13 cellular contexts compared by ENCODE assay signal in genomic region chr2:105754999-105755398, GRCh38. TPM values are rescaled to one million over a fixed set of nuclear protein-coding genes. Genes with fewer than 3 reads are reported as not detected.
DNase-seq lines count a peak whose midpoint lies in the region; ATAC-seq and TF ChIP-seq lines count a peak whose summit lies in the region.
"Had no signal": no experiment of that assay in that cellular context is flagged by ENCODE, and none has a peak within 500 bp of the region (broad histone marks: within the 10 kb centered on the region; RNA-seq: fewer than 3 reads in every experiment).

No MANE protein-coding gene starts in this region.

- H3K36me3 ChIP-seq in CD8-positive, alpha-beta T cell (ENCODE audit: insufficient read depth, low read length), result peaks cover 8% of the 10 kb centered on the region

- peak overlapping the region; percentile 92 for H3K27ac Mint-ChIP-seq in CD8-positive, alpha-beta T cell
- H3K27ac Mint-ChIP-seq in T-cell, result peak overlapping the region; percentile 91 to 95
- H3K27ac Mint-ChIP-seq in immature natural killer cell, result peak overlapping the region; percentile 10 to 83 (median 52)

- peak overlapping the region; percentile 70 for H3K27ac ChIP-seq in CD8-positive, alpha-beta T cell (ENCODE audit: low read depth, low read length)
- H3K27ac ChIP-seq: KMS-11 had no signal

- H3K9me3 Mint-ChIP-seq in CD8-positive, alpha-beta T cell, result no peaks in the 10 kb centered on the region
- H3K9me3 Mint-ChIP-seq in T-cell (no peaks in the 10 kb centered on the region), immature natural killer cell (no peaks in the 10 kb centered on the region)

- POLR2A ChIA-PET in CD8-positive, alpha-beta T cell (lab: Charles Lee), result interaction anchor here (0.7 to 2.7 kb wide), 9 partner anchors 9 to 339 kb away, joined by 3 to 18 read pairs (median 5); no protein-coding TSS in a partner anchor
- POLR2A ChIA-PET in T-cell (lab: Charles Lee), result interaction anchor here (0.6 to 1.3 kb wide), 5 partner anchors 9 to 113 kb away, joined by 3 to 9 read pairs (median 4); no protein-coding TSS in a partner anchor

- intact Hi-C loops in CD8-positive, alpha-beta T cell (cut with DNase I, micrococcal nuclease), result loop anchor here in 1 of 2 experiments (1.0 to 2.0 kb wide), 4 partner anchors 9 to 22 kb away; no protein-coding TSS in a partner anchor

- H3K4me3 Mint-ChIP-seq in CD8-positive, alpha-beta T cell, result peak overlapping the region; percentile 50
- H3K4me3 Mint-ChIP-seq in T-cell (peak overlapping the region; percentile 46 to 98 (median 46)), immature natural killer cell (peak overlapping the region in 3 of 5 donors; percentile 15 to 59 (median 44))

- no peak for ATAC-seq in CD8-positive, alpha-beta T cell
- ATAC-seq in GM21390 (IDR thresholded peaks at IDR 0.05; ENCODE audit: unreplicated experiment) (peak; percentile 41), T-cell (replicated peaks in 1 of 4) (no peak), HG03565 (IDR thresholded peaks at IDR 0.05; ENCODE audit: unreplicated experiment) (no peak), HG03469 (IDR thresholded peaks at IDR 0.05; ENCODE audit: unreplicated experiment) (no peak)
- ATAC-seq: Panc1, right cardiac atrium had no signal

- peaks cover 56% of the 10 kb centered on the region for H3K36me3 Mint-ChIP-seq in CD8-positive, alpha-beta T cell
- peaks cover 36% of the 10 kb centered on the region for H3K36me3 Mint-ChIP-seq in T-cell
- peaks cover 0 to 15% (median 0%) of the 10 kb centered on the region in 3 donors for H3K36me3 Mint-ChIP-seq in immature natural killer cell

- H3K4me1 Mint-ChIP-seq in CD8-positive, alpha-beta T cell (ENCODE audit: low read depth), result peaks cover 97% of the 10 kb centered on the region
- H3K4me1 Mint-ChIP-seq in T-cell, result peaks cover 96 to 99% (median 98%) of the 10 kb centered on the region in 3 donors
- H3K4me1 Mint-ChIP-seq in immature natural killer cell, result peaks cover 87 to 95% of the 10 kb centered on the region in 2 donors

- H3K27me3 Mint-ChIP-seq in CD8-positive, alpha-beta T cell (ENCODE audit: low read depth), result no peaks in the 10 kb centered on the region
- H3K27me3 Mint-ChIP-seq in T-cell, result no peaks in the 10 kb centered on the region
- H3K27me3 Mint-ChIP-seq in immature natural killer cell (ENCODE audit: low read depth in 3 of 3), result peaks cover 0 to 2% (median 0%) of the 10 kb centered on the region in 3 donors

- DNase-seq in CD8-positive, alpha-beta T cell, result no peak
- no peak for DNase-seq in T-cell
- DNase-seq in immature natural killer cell, result no peak
- DNase-seq in NCI-H526 treated with DMSO at 0.1 percent for 48 hours (lab: John Stamatoyannopoulos, UW), result no peak
- DNase-seq in medulla oblongata (ENCODE audit: extremely low spot score), result no peak
- DNase-seq: activated gamma-delta T cell treated with Interleukin-2 at 50 U/mL for 16 hours, NCI-H2107, right cardiac atrium had no signal

- peaks cover 95% of the 10 kb centered on the region for H3K4me1 ChIP-seq in CD8-positive, alpha-beta T cell (ENCODE audit: insufficient read depth, low read length)

- no peaks in the 10 kb centered on the region for H3K9me3 ChIP-seq in CD8-positive, alpha-beta T cell (ENCODE audit: low read length)

- H3K4me3 ChIP-seq in CD8-positive, alpha-beta T cell (ENCODE audit: low read depth, low read length), result peak overlapping the region; percentile 27

- TF ChIP-seq CTCF in CD8-positive, alpha-beta T cell (IDR thresholded peaks at IDR 0.05), result no peak

- CTCF ChIA-PET in CD8-positive, alpha-beta T cell (lab: Charles Lee), result interaction anchor here (1.2 to 3.0 kb wide), 6 partner anchors 14 to 178 kb away, joined by 3 to 13 read pairs (median 4); no protein-coding TSS in a partner anchor
- CTCF ChIA-PET in T-cell (lab: Charles Lee), result interaction anchor here in 1 of 2 donors (0.6 to 1.5 kb wide), 7 partner anchors 9 to 283 kb away, joined by 3 to 9 read pairs (median 4); no protein-coding TSS in a partner anchor

- H3K27me3 ChIP-seq in CD8-positive, alpha-beta T cell (ENCODE audit: insufficient read depth, low read length), result no peaks in the 10 kb centered on the region

RNA-seq across cellular contexts. Expression of gene NCK2, which starts 10.3 kb away (rescaled TPM):
- total RNA-seq in CD8-positive, alpha-beta T cell, result 10 to 100 TPM; 59.0 to 60.3 TPM
- 100 to 1,000 TPM in 4 of 5 donors, 10 to 100 TPM in 1; 97.7 to 154 (median 120) TPM for total RNA-seq in T-cell
- polyA plus RNA-seq in immature natural killer cell, result 10 to 100 TPM; 10.7 to 22.1 (median 16.2) TPM
